Comparison of ENCODE assay signal across 9 cellular contexts in the genomic region with DNA sequence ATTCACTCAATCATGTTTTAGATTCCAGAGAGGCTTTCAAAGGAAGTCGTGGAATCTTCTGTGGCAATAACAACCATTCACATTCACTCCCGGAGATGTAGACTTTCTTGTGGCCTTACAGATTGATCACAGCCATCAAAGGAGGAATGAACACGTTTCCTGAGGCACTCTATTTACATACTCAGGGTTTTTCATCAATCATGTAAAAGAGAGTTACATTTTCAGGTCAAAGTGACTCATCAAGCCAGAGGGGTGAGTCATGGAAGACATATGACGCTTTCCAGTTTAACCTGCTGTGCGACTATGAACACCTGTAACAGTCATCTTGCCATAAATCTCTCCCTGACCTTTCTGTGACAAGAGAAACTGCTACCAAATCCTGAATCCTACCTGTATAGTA. TPM values are rescaled to one million over a fixed set of nuclear protein-coding genes. Genes with fewer than 3 reads are reported as not detected.
DNase-seq lines count a peak whose midpoint lies in the region; ATAC-seq and TF ChIP-seq lines count a peak whose summit lies in the region.
"Had no signal": no experiment of that assay in that cellular context is flagged by ENCODE, and none has a peak within 500 bp of the region (broad histone marks: within the 10 kb centered on the region; RNA-seq: fewer than 3 reads in every experiment).

No MANE protein-coding gene starts in this region.

- H3K9me3 Mint-ChIP-seq in activated CD4-positive, alpha-beta memory T cell treated with anti-CD3 and anti-CD28 coated beads, Interleukin-2, amount 10 ng/mL, durations not matched to agents 7 days and 5 days, result no peaks in the 10 kb centered on the region

- no peaks in the 10 kb centered on the region for H3K36me3 ChIP-seq in kidney epithelial cell (ENCODE audit: control insufficient read depth, insufficient read depth, low read length)
- H3K36me3 ChIP-seq: right lobe of liver had no signal

- no peaks in the 10 kb centered on the region for H3K27me3 ChIP-seq in kidney epithelial cell (ENCODE audit: control insufficient read depth, insufficient read depth, low read length)
- H3K27me3 ChIP-seq: right lobe of liver had no signal

- H3K4me3 ChIP-seq in kidney epithelial cell (ENCODE audit: low read depth, low read length), result no peak overlapping the region
- H3K4me3 ChIP-seq: right lobe of liver had no signal

- ATAC-seq in HG03469 (IDR thresholded peaks at IDR 0.05; ENCODE audit: unreplicated experiment), result peak; percentile 65

- CTCF ChIA-PET in activated CD4-positive, alpha-beta memory T cell treated with anti-CD3 and anti-CD28 coated beads, Interleukin-2, amount 10 ng/mL, durations not matched to agents 7 days and 5 days (lab: Charles Lee), result no interaction called here

- no peaks in the 10 kb centered on the region for H3K36me3 Mint-ChIP-seq in activated CD4-positive, alpha-beta memory T cell treated with anti-CD3 and anti-CD28 coated beads, Interleukin-2, amount 10 ng/mL, durations not matched to agents 7 days and 5 days (ENCODE audit: low read depth)

- DNase-seq in activated T-cell treated with anti-CD3 and anti-CD28 coated beads for 24 hours (ENCODE audit: low read depth) (peak; percentile 44), kidney epithelial cell (ENCODE audit: low read depth) (peak; percentile 84), HK-2 (ENCODE audit: unreplicated experiment) (no peak), occipital lobe (lab: John Stamatoyannopoulos, UW) (no peak), NCI-H1930 (lab: John Stamatoyannopoulos, UW) (no peak)
- DNase-seq in activated T-cell treated with anti-CD3 and anti-CD28 coated beads, Interleukin-2, amount 50 U/mL, for 1 hour, result no peak
- DNase-seq in activated CD4-positive, alpha-beta memory T cell treated with anti-CD3 and anti-CD28 coated beads, Interleukin-2, amount 10 ng/mL, durations not matched to agents 7 days and 5 days, result peak; percentile 21
- DNase-seq: right lobe of liver had no signal

- no peak overlapping the region for H3K27ac Mint-ChIP-seq in activated CD4-positive, alpha-beta memory T cell treated with anti-CD3 and anti-CD28 coated beads, Interleukin-2, amount 10 ng/mL, durations not matched to agents 7 days and 5 days

- POLR2A ChIA-PET in activated CD4-positive, alpha-beta memory T cell treated with anti-CD3 and anti-CD28 coated beads, Interleukin-2, amount 10 ng/mL, durations not matched to agents 7 days and 5 days (lab: Charles Lee), result no interaction called here

- TF ChIP-seq CTCF in kidney epithelial cell (IDR thresholded peaks at IDR 0.05; ENCODE audit: insufficient read depth, low read length, poor library complexity, severe bottlenecking), result no peak

- H3K4me1 Mint-ChIP-seq in activated CD4-positive, alpha-beta memory T cell treated with anti-CD3 and anti-CD28 coated beads, Interleukin-2, amount 10 ng/mL, durations not matched to agents 7 days and 5 days, result peaks cover 14% of the 10 kb centered on the region

- H3K27me3 Mint-ChIP-seq in activated CD4-positive, alpha-beta memory T cell treated with anti-CD3 and anti-CD28 coated beads, Interleukin-2, amount 10 ng/mL, durations not matched to agents 7 days and 5 days, result no peaks in the 10 kb centered on the region

- no peak overlapping the region for H3K4me3 Mint-ChIP-seq in activated CD4-positive, alpha-beta memory T cell treated with anti-CD3 and anti-CD28 coated beads, Interleukin-2, amount 10 ng/mL, durations not matched to agents 7 days and 5 days

RNA-seq across cellular contexts. Expression of gene RAD23B, which starts 39.3 kb away (rescaled TPM):
- 10 to 100 TPM; 89.4 to 91.0 TPM for total RNA-seq in activated CD4-positive, alpha-beta memory T cell treated with anti-CD3 and anti-CD28 coated beads, Interleukin-2, amount 10 ng/mL, durations not matched to agents 7 days and 5 days
- total RNA-seq in kidney epithelial cell (76.0 and 113 TPM in 2 replicates), occipital lobe (102 TPM)

Comparison
In these comparisons a context has a peak if more than half of its experiments do, and no peak if none do; other contexts are left out.
1. DNase-seq: peak in activated T-cell treated with anti-CD3 and anti-CD28 coated beads for 24 hours (single experiment), activated CD4-positive, alpha-beta memory T cell treated with anti-CD3 and anti-CD28 coated beads, Interleukin-2, amount 10 ng/mL, durations not matched to agents 7 days and 5 days (single experiment) and kidney epithelial cell (single experiment); none in activated T-cell treated with anti-CD3 and anti-CD28 coated beads, Interleukin-2, amount 50 U/mL, for 1 hour (single experiment), HK-2 (single experiment), occipital lobe (single experiment) and NCI-H1930 (0 of 2).